ENCODE assay signal across 30 cellular contexts in the genomic region with DNA sequence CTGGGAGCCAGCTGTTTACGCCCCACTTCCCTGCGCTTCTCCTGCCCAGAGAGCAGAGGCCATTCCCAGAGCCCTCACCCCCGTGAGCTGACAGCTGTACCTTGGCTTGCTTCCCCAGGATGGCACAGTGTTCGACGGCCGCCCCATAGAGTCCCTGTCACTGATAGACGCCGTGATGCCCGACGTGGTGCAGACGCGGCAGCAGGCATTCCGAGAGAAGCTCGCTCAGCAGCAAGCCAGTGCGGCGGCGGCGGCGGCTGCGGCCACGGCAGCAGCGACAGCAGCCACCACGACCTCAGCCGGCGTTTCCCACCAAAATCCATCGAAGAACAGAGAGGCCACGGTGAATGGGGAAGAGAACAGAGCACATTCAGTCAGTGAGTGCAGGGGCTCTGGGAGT.
"Had no signal": no experiment of that assay in that cellular context is flagged by ENCODE, and none has a peak within 500 bp of the region (broad histone marks: within the 10 kb centered on the region; RNA-seq: fewer than 3 reads in every experiment).

No MANE protein-coding gene starts in this region.

- DNase-seq: cerebellar nuclear complex; colonic mucosa; cortex of kidney; effector CD8-positive, alpha-beta T cell; effector memory CD8-positive, alpha-beta T cell; endodermal cell; erythroblast; esophagus squamous epithelium; foreskin fibroblast; foreskin melanocyte; gastrocnemius medialis; glutamatergic neuron; head of caudate nucleus; heart right ventricle; hippocampal formation; kidney; kidney glomerular epithelial cell; left colon; left ventricle myocardium superior; mammary epithelial cell; mesendoderm had no signal

- H3K9me3 ChIP-seq: colonic mucosa, esophagus squamous epithelium, gastrocnemius medialis, heart right ventricle had no signal

- H3K4me3 Mint-ChIP-seq: dendritic cell treated with granulocyte-macrophage colony-stimulating factor and Interleukin-4, amounts not matched to agents 40 ng/mL and 50 ng/mL, for 4 days; effector memory CD8-positive, alpha-beta T cell; endodermal cell; memory B cell; mesothelial cell of epicardium had no signal

- H3K27ac ChIP-seq: colonic mucosa, epithelial cell of prostate, esophagus squamous epithelium, gastrocnemius medialis, heart right ventricle had no signal

- H3K27ac Mint-ChIP-seq: dendritic cell treated with granulocyte-macrophage colony-stimulating factor and Interleukin-4, amounts not matched to agents 40 ng/mL and 50 ng/mL, for 4 days; endodermal cell; memory B cell; mesothelial cell of epicardium had no signal

- H3K9me3 Mint-ChIP-seq: dendritic cell treated with granulocyte-macrophage colony-stimulating factor and Interleukin-4, amounts not matched to agents 40 ng/mL and 50 ng/mL, for 4 days; effector memory CD8-positive, alpha-beta T cell; memory B cell had no signal

- H3K4me1 Mint-ChIP-seq: endodermal cell, memory B cell, mesothelial cell of epicardium had no signal

- H3K4me1 ChIP-seq: colonic mucosa, esophagus squamous epithelium, gastrocnemius medialis, heart right ventricle had no signal

- H3K36me3 ChIP-seq: colonic mucosa, gastrocnemius medialis had no signal

- FAIRE-seq: endometrium, islet of Langerhans, kidney had no signal

- ATAC-seq: effector memory CD8-positive, alpha-beta T cell; esophagus mucosa; gastrocnemius medialis; heart right ventricle; left colon; left lobe of liver; left ventricle myocardium superior had no signal

- H3K4me3 ChIP-seq: colonic mucosa, esophagus squamous epithelium, gastrocnemius medialis, heart right ventricle, lung had no signal

- H3K27me3 ChIP-seq: colonic mucosa, esophagus squamous epithelium, gastrocnemius medialis, heart right ventricle had no signal
